Comparison of ENCODE assay signal across 10 cellular contexts in genomic region chr2:100812141-100812540, GRCh38.
"Had no signal": no experiment of that assay in that cellular context is flagged by ENCODE, and none has a peak within 500 bp of the region (broad histone marks: within the 10 kb centered on the region; RNA-seq: fewer than 3 reads in every experiment).

No MANE protein-coding gene starts in this region.

- H3K4me3 Mint-ChIP-seq: brain; dendritic cell treated with granulocyte-macrophage colony-stimulating factor and Interleukin-4, amounts not matched to agents 40 ng/mL and 50 ng/mL, for 4 days; effector memory CD8-positive, alpha-beta T cell; neural crest cell had no signal

- H3K9me3 Mint-ChIP-seq: dendritic cell treated with granulocyte-macrophage colony-stimulating factor and Interleukin-4, amounts not matched to agents 40 ng/mL and 50 ng/mL, for 4 days; effector memory CD8-positive, alpha-beta T cell had no signal

- H3K36me3 Mint-ChIP-seq: brain had no signal

- H3K27ac Mint-ChIP-seq: brain; dendritic cell treated with granulocyte-macrophage colony-stimulating factor and Interleukin-4, amounts not matched to agents 40 ng/mL and 50 ng/mL, for 4 days; effector memory CD8-positive, alpha-beta T cell had no signal

- DNase-seq: activated effector memory CD4-positive, alpha-beta T cell treated with Interleukin-2 at 50 U/mL for 16 hours; amygdala; effector memory CD8-positive, alpha-beta T cell; SIG-M5; stimulated activated CD4-positive, alpha-beta T cell treated with anti-CD3 and anti-CD28 coated beads, Interleukin-12 subunit alpha, Interleukin-12 subunit beta, amount 100 ng/mL, for 4 hours; stimulated activated CD4-positive, alpha-beta T cell treated with anti-CD3 and anti-CD28 coated beads, Interleukin-2, amount 100 ng/mL, for 48 hours; T1000 had no signal

- ATAC-seq: effector memory CD8-positive, alpha-beta T cell had no signal
